9 cellular contexts compared by ENCODE assay signal in the genomic region with DNA sequence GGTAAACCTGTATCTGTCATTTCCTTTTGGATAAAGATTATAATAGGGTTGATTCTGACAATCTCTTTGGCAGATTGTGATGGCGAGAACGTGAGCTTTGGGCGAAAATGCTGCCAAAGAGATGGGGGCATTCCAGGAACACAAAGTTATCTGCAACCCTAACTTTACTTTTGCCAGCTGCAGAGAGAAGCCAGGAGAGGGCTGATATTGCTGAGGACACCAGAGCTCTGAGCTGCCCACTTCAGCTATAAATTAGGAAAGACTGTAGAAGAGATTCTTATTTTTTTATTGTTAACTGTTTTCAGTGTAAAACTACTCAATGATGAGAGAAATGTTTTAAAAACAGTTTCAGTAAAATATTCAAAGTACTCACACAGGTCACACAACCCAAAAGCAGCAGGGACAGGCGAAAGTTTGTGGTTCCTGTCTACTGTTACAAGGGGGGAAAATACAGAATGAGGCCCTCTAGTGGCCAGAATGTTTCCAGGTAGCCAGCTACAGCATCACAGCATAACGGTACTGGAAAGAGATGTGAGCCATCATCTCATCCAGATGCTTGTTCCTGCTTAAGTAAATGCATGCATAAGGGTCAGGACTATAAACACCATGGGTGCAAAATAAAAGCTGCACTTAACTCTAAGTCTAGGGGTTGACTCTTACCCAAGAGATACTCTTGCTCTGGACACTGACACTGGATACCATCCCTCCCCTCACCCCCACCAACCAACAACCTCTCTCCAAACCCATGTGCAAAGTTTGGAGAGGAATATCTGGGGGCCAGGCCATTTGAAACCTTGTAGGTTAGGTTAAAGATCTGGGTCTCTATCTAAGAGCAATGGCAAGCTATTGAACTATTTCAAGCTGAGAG.
A peak's percentile ranks its signal among the peaks of the same experiment; 100 is the strongest.
DNase-seq lines count a peak whose midpoint lies in the region; ATAC-seq and TF ChIP-seq lines count a peak whose summit lies in the region.
"Had no signal": no experiment of that assay in that cellular context is flagged by ENCODE, and none has a peak within 500 bp of the region (broad histone marks: within the 10 kb centered on the region; RNA-seq: fewer than 3 reads in every experiment).

No MANE protein-coding gene starts in this region.

- ATAC-seq in heart right ventricle (no peak), GM21526 (IDR thresholded peaks at IDR 0.05; ENCODE audit: low FRiP score, unreplicated experiment) (peak; percentile 97)
- ATAC-seq in activated T-cell treated with anti-CD3 and anti-CD28 coated beads, Interleukin-2, amount 50 U/mL, for 4 hours, result no peak

- no peaks in the 10 kb centered on the region for H3K27me3 Mint-ChIP-seq in T-helper 2 cell treated with Interferon-gamma antibody and Interleukin-4, amounts not matched to agents 5 μg/mL and 100 μg/mL, for 36 hours (ENCODE audit: low read depth)
- no peaks in the 10 kb centered on the region for H3K27me3 Mint-ChIP-seq in activated T-cell treated with anti-CD3 and anti-CD28 coated beads, Interleukin-2, amount 50 U/mL, for 4 hours (ENCODE audit: low read depth)
- H3K27me3 Mint-ChIP-seq: dendritic cell treated with granulocyte-macrophage colony-stimulating factor and Interleukin-4, amounts not matched to agents 40 ng/mL and 50 ng/mL, for 4 days had no signal

- H3K4me1 ChIP-seq in heart right ventricle, result no peaks in the 10 kb centered on the region

- H3K27ac Mint-ChIP-seq in T-helper 2 cell treated with Interferon-gamma antibody and Interleukin-4, amounts not matched to agents 5 μg/mL and 100 μg/mL, for 36 hours, result no peak overlapping the region
- H3K27ac Mint-ChIP-seq: dendritic cell treated with granulocyte-macrophage colony-stimulating factor and Interleukin-4, amounts not matched to agents 40 ng/mL and 50 ng/mL, for 4 days had no signal

- DNase-seq in heart right ventricle (peak in 1 of 2 donors; percentile 9), cardiac septum (ENCODE audit: low spot score) (no peak), HPDE6-E6E7 (ENCODE audit: extremely low spot score) (peak; percentile 2), WERI-Rb-1 (peak; percentile 24), iris pigment epithelial cell (ENCODE audit: low read depth) (peak; percentile 4)
- no peak for DNase-seq in T-helper 2 cell treated with Interferon-gamma antibody and Interleukin-4, amounts not matched to agents 5 μg/mL and 100 μg/mL, for 36 hours (ENCODE audit: low spot score)
- DNase-seq in activated T-cell treated with anti-CD3 and anti-CD28 coated beads, Interleukin-2, amount 50 U/mL, for 4 hours, result no peak

- no peaks in the 10 kb centered on the region for H3K27me3 ChIP-seq in heart right ventricle
- H3K27me3 ChIP-seq in WERI-Rb-1 (ENCODE audit: insufficient read depth, low read depth, severe bottlenecking), result no peaks in the 10 kb centered on the region

- H3K27ac ChIP-seq in heart right ventricle, result no peak overlapping the region
- no peak overlapping the region for H3K27ac ChIP-seq in WERI-Rb-1

- WGBS in heart right ventricle, 2 donors, result 66 to 68% methylated on average over 5 of the region's 5 CpGs

- TF ChIP-seq CTCF in heart right ventricle (IDR thresholded peaks at IDR 0.05) (peak in 8 of 9 donors; percentile 10 to 64 (median 48)), WERI-Rb-1 (IDR thresholded peaks at IDR 0.05; ENCODE audit: low read depth, low read length) (peak; percentile 87)

- no peaks in the 10 kb centered on the region for H3K36me3 Mint-ChIP-seq in T-helper 2 cell treated with Interferon-gamma antibody and Interleukin-4, amounts not matched to agents 5 μg/mL and 100 μg/mL, for 36 hours (ENCODE audit: low read depth)
- no peaks in the 10 kb centered on the region for H3K36me3 Mint-ChIP-seq in activated T-cell treated with anti-CD3 and anti-CD28 coated beads, Interleukin-2, amount 50 U/mL, for 4 hours (ENCODE audit: insufficient read depth)

- H3K9me3 ChIP-seq in heart right ventricle (peaks cover 0 to 22% (median 9%) of the 10 kb centered on the region in 11 donors), WERI-Rb-1 (ENCODE audit: severe bottlenecking) (no peaks in the 10 kb centered on the region)

- H3K4me1 Mint-ChIP-seq in T-helper 2 cell treated with Interferon-gamma antibody and Interleukin-4, amounts not matched to agents 5 μg/mL and 100 μg/mL, for 36 hours (ENCODE audit: low read depth), result no peaks in the 10 kb centered on the region
- no peaks in the 10 kb centered on the region for H3K4me1 Mint-ChIP-seq in activated T-cell treated with anti-CD3 and anti-CD28 coated beads, Interleukin-2, amount 50 U/mL, for 4 hours (ENCODE audit: low read depth)

- peaks cover 5% of the 10 kb centered on the region for H3K9me3 Mint-ChIP-seq in T-helper 2 cell treated with Interferon-gamma antibody and Interleukin-4, amounts not matched to agents 5 μg/mL and 100 μg/mL, for 36 hours
- peaks cover 8% of the 10 kb centered on the region for H3K9me3 Mint-ChIP-seq in activated T-cell treated with anti-CD3 and anti-CD28 coated beads, Interleukin-2, amount 50 U/mL, for 4 hours
- H3K9me3 Mint-ChIP-seq: dendritic cell treated with granulocyte-macrophage colony-stimulating factor and Interleukin-4, amounts not matched to agents 40 ng/mL and 50 ng/mL, for 4 days had no signal

- H3K36me3 ChIP-seq in heart right ventricle (no peaks in the 10 kb centered on the region), WERI-Rb-1 (no peaks in the 10 kb centered on the region)

- H3K4me3 ChIP-seq in heart right ventricle, result no peak overlapping the region
- H3K4me3 ChIP-seq in WERI-Rb-1 (ENCODE audit: low read depth, low read length), result no peak overlapping the region

- no peak overlapping the region for H3K4me3 Mint-ChIP-seq in T-helper 2 cell treated with Interferon-gamma antibody and Interleukin-4, amounts not matched to agents 5 μg/mL and 100 μg/mL, for 36 hours
- no peak overlapping the region for H3K4me3 Mint-ChIP-seq in activated T-cell treated with anti-CD3 and anti-CD28 coated beads, Interleukin-2, amount 50 U/mL, for 4 hours
- H3K4me3 Mint-ChIP-seq: dendritic cell treated with granulocyte-macrophage colony-stimulating factor and Interleukin-4, amounts not matched to agents 40 ng/mL and 50 ng/mL, for 4 days had no signal

- intact Hi-C loops in heart right ventricle (cut with DNase I), result no loop called here
- intact Hi-C loops in cardiac septum (cut with DNase I), result no loop called here

Comparison
In these comparisons a context has a peak if more than half of its experiments do, and no peak if none do; other contexts are left out.
1. DNase-seq: peak in HPDE6-E6E7 (single experiment), WERI-Rb-1 (single experiment) and iris pigment epithelial cell (single experiment); none in cardiac septum (single experiment), T-helper 2 cell treated with Interferon-gamma antibody and Interleukin-4, amounts not matched to agents 5 μg/mL and 100 μg/mL, for 36 hours (single experiment) and activated T-cell treated with anti-CD3 and anti-CD28 coated beads, Interleukin-2, amount 50 U/mL, for 4 hours (single experiment).